ENCODE assay signal across 1 cellular context in the genomic region with DNA sequence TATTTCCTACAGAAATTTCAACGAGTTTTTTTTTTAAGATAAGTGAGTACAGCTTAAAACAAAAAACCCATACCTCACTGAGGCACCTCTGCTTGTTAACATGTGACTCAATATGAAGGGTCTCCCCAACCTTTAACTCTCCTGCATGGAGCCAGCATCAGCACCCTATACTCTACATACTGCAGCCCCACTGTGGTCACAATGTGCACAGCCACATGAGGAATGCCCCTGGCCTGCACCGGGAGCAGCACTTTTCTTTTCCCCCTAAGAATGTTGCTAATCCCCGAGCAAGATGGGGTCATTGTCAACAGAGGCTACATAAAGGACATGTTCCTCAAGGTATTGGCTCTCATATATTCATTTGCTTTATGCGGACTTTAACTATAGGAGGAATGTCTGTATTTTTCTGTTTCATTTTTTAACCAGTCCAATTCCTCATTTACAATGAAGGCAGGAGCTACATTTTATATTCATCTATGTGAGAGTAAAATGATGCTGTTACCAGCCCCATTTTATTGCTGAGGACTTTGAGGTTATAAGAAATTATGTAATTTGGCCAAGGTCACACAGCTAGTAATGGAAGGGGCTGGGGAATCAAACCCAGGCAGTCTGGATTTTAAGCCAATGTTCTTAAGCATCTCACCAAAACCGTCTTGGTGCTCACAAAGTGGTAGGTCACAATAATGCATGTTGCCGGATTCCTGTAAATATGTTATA.
TF ChIP-seq lines count a peak whose summit lies in the region.

No MANE protein-coding gene starts in this region.

TF ChIP-seq in HepG2, 621 proteins besides CTCF, POLR2A, EP300 and RAD21 (continued from another document):
- TF ChIP-seq MED1 (CRISPR knock-in tag; IDR thresholded peaks at IDR 0.05) (no peak), NKX3-1 (CRISPR knock-in tag; IDR thresholded peaks at IDR 0.05) (no peak), ZNF484 (CRISPR knock-in tag; IDR thresholded peaks at IDR 0.05; ENCODE audit: borderline replicate concordance, low read depth) (no peak), TARDBP (CRISPR knock-in tag; IDR thresholded peaks at IDR 0.05) (no peak)
TF ChIP-seq in HepG2: peak in this region for 0.
